ENCODE assay signal across 35 cellular contexts in the genomic region with DNA sequence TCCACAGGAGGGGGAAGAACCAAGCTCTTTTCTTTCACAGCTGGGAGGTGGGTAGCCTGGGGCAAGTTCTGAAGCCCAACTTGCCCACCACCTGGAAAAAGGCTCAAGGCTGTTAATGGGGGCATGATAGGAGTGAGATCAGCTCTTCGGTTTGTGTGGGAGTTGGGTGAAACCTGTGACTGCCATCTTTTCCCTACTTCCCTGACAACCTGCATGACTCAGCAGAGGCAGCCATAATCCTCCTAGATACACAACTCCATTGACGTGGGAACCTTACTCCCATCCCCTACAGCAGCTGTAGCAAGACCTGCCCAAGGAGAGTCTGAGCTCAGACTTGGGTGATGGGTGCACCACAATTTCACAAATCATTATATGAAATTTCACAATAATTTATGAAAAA. TPM values are rescaled to one million over a fixed set of nuclear protein-coding genes. Genes with fewer than 3 reads are reported as not detected.
"Had no signal": no experiment of that assay in that cellular context is flagged by ENCODE, and none has a peak within 500 bp of the region (broad histone marks: within the 10 kb centered on the region; RNA-seq: fewer than 3 reads in every experiment).

No MANE protein-coding gene starts in this region.

- H3K9me3 Mint-ChIP-seq: activated B cell treated with CpG ODN at 0.5 μM for 24 hours; activated CD8-positive, alpha-beta T cell treated with anti-CD3 and anti-CD28 coated beads for 36 hours; activated naive CD4-positive, alpha-beta T cell treated with anti-CD3 and anti-CD28 coated beads for 36 hours; activated naive CD4-positive, alpha-beta T cell treated with anti-CD3 and anti-CD28 coated beads, Interleukin-2, amount 50 U/mL, for 24 hours; activated naive CD8-positive, alpha-beta T cell treated with anti-CD3 and anti-CD28 coated beads for 36 hours; activated naive CD8-positive, alpha-beta T cell treated with anti-CD3 and anti-CD28 coated beads, Interleukin-2, amount 50 U/mL, for 24 hours; activated T-cell treated with anti-CD3 and anti-CD28 coated beads, Interleukin-2, amount 50 U/mL, for 4 hours; activated T-helper 17 cell treated with anti-CD3 and anti-CD28 coated beads, Interleukin-2, amount 50 U/mL, for 72 hours; T-helper 2 cell treated with Interferon-gamma antibody and Interleukin-4, amounts not matched to agents 5 μg/mL and 100 μg/mL, for 36 hours had no signal

- H3K9me3 ChIP-seq: adrenal gland, body of pancreas, esophagus muscularis mucosa, gastrocnemius medialis had no signal

- DNase-seq: activated B cell treated with CpG ODN at 0.5 μM for 24 hours; activated CD4-positive, alpha-beta T cell treated with anti-CD3 and anti-CD28 coated beads for 48 hours; activated CD4-positive, alpha-beta T cell treated with anti-CD3 and anti-CD28 coated beads, Interleukin-2, amount 50 U/mL, for 1 hour; activated CD4-positive, alpha-beta T cell treated with anti-CD3 and anti-CD28 coated beads, Interleukin-2, amount 50 U/mL, for 48 hours; activated CD8-positive, alpha-beta memory T cell treated with anti-CD3 and anti-CD28 coated beads for 24 hours; activated CD8-positive, alpha-beta T cell treated with anti-CD3 and anti-CD28 coated beads for 36 hours; activated effector memory CD4-positive, alpha-beta T cell treated with Interleukin-2 at 50 U/mL for 16 hours; activated gamma-delta T cell treated with Interleukin-2 at 50 U/mL for 16 hours; activated naive CD4-positive, alpha-beta T cell treated with anti-CD3 and anti-CD28 coated beads for 36 hours; activated naive CD8-positive, alpha-beta T cell treated with anti-CD3 and anti-CD28 coated beads for 36 hours; activated naive CD8-positive, alpha-beta T cell treated with anti-CD3 and anti-CD28 coated beads, Interleukin-2, amount 50 U/mL, for 24 hours; activated T-cell treated with anti-CD3 and anti-CD28 coated beads, Interleukin-2, amount 50 U/mL, for 4 hours; adrenal gland; amygdala; aorta; body of pancreas; caudate nucleus; cortex of kidney; effector CD8-positive, alpha-beta T cell; gastrocnemius medialis; glutamatergic neuron; heart left ventricle; T-helper 1 cell; T-helper 17 cell; T1000; WERI-Rb-1 had no signal

- H3K27ac ChIP-seq: adrenal gland, body of pancreas, esophagus muscularis mucosa, foreskin keratinocyte, gastrocnemius medialis, heart left ventricle, WERI-Rb-1 had no signal

- H3K4me1 Mint-ChIP-seq: activated B cell treated with CpG ODN at 0.5 μM for 24 hours; activated naive CD4-positive, alpha-beta T cell treated with anti-CD3 and anti-CD28 coated beads, Interleukin-2, amount 50 U/mL, for 24 hours; activated naive CD8-positive, alpha-beta T cell treated with anti-CD3 and anti-CD28 coated beads for 36 hours; activated naive CD8-positive, alpha-beta T cell treated with anti-CD3 and anti-CD28 coated beads, Interleukin-2, amount 50 U/mL, for 24 hours; activated T-helper 17 cell treated with anti-CD3 and anti-CD28 coated beads, Interleukin-2, amount 50 U/mL, for 72 hours; T-helper 17 cell had no signal

- H3K4me3 Mint-ChIP-seq: activated B cell treated with CpG ODN at 0.5 μM for 24 hours; activated CD8-positive, alpha-beta T cell treated with anti-CD3 and anti-CD28 coated beads for 36 hours; activated naive CD4-positive, alpha-beta T cell treated with anti-CD3 and anti-CD28 coated beads for 36 hours; activated naive CD4-positive, alpha-beta T cell treated with anti-CD3 and anti-CD28 coated beads, Interleukin-2, amount 50 U/mL, for 24 hours; activated naive CD8-positive, alpha-beta T cell treated with anti-CD3 and anti-CD28 coated beads for 36 hours; activated naive CD8-positive, alpha-beta T cell treated with anti-CD3 and anti-CD28 coated beads, Interleukin-2, amount 50 U/mL, for 24 hours; activated T-cell treated with anti-CD3 and anti-CD28 coated beads, Interleukin-2, amount 50 U/mL, for 4 hours; activated T-helper 17 cell treated with anti-CD3 and anti-CD28 coated beads, Interleukin-2, amount 50 U/mL, for 72 hours; T-helper 17 cell; T-helper 2 cell treated with Interferon-gamma antibody and Interleukin-4, amounts not matched to agents 5 μg/mL and 100 μg/mL, for 36 hours had no signal

- H3K27me3 ChIP-seq: adrenal gland, body of pancreas, esophagus muscularis mucosa, foreskin keratinocyte, gastrocnemius medialis, heart left ventricle had no signal

- ATAC-seq: activated CD4-positive, CD25-positive, alpha-beta regulatory T cell treated with anti-CD3 and anti-CD28 coated beads, Interleukin-2, amount 50 U/mL, for 24 hours; activated CD8-positive, alpha-beta T cell treated with anti-CD3 and anti-CD28 coated beads for 36 hours; activated naive CD8-positive, alpha-beta T cell treated with anti-CD3 and anti-CD28 coated beads, Interleukin-2, amount 50 U/mL, for 24 hours; activated T-cell treated with anti-CD3 and anti-CD28 coated beads, Interleukin-2, amount 50 U/mL, for 4 hours; activated T-helper 17 cell treated with anti-CD3 and anti-CD28 coated beads, Interleukin-2, amount 50 U/mL, for 72 hours; body of pancreas; foreskin keratinocyte; gastrocnemius medialis; heart left ventricle; T-helper 17 cell had no signal

- H3K4me1 ChIP-seq: adrenal gland, body of pancreas, esophagus muscularis mucosa, foreskin keratinocyte, gastrocnemius medialis, heart left ventricle had no signal

- H3K36me3 ChIP-seq: adrenal gland, esophagus muscularis mucosa, gastrocnemius medialis, heart left ventricle, WERI-Rb-1 had no signal

- H3K36me3 Mint-ChIP-seq: activated naive CD4-positive, alpha-beta T cell treated with anti-CD3 and anti-CD28 coated beads, Interleukin-2, amount 50 U/mL, for 24 hours; activated naive CD8-positive, alpha-beta T cell treated with anti-CD3 and anti-CD28 coated beads for 36 hours had no signal

- H3K4me3 ChIP-seq: adrenal gland, body of pancreas, esophagus muscularis mucosa, gastrocnemius medialis, heart left ventricle had no signal

- H3K27ac Mint-ChIP-seq: activated B cell treated with CpG ODN at 0.5 μM for 24 hours; activated CD8-positive, alpha-beta T cell treated with anti-CD3 and anti-CD28 coated beads for 36 hours; activated naive CD4-positive, alpha-beta T cell treated with anti-CD3 and anti-CD28 coated beads for 36 hours; activated naive CD4-positive, alpha-beta T cell treated with anti-CD3 and anti-CD28 coated beads, Interleukin-2, amount 50 U/mL, for 24 hours; activated naive CD8-positive, alpha-beta T cell treated with anti-CD3 and anti-CD28 coated beads for 36 hours; activated naive CD8-positive, alpha-beta T cell treated with anti-CD3 and anti-CD28 coated beads, Interleukin-2, amount 50 U/mL, for 24 hours; activated T-helper 17 cell treated with anti-CD3 and anti-CD28 coated beads, Interleukin-2, amount 50 U/mL, for 72 hours; T-helper 17 cell; T-helper 2 cell treated with Interferon-gamma antibody and Interleukin-4, amounts not matched to agents 5 μg/mL and 100 μg/mL, for 36 hours had no signal

RNA-seq across cellular contexts. Expression of a gene that starts 13.3 kb away (rescaled TPM):
- total RNA-seq: activated B cell treated with CpG ODN at 0.5 μM for 24 hours; activated CD8-positive, alpha-beta T cell treated with anti-CD3 and anti-CD28 coated beads for 36 hours; activated naive CD4-positive, alpha-beta T cell treated with anti-CD3 and anti-CD28 coated beads for 36 hours; activated naive CD8-positive, alpha-beta T cell treated with anti-CD3 and anti-CD28 coated beads for 36 hours; activated T-cell treated with anti-CD3 and anti-CD28 coated beads, Interleukin-2, amount 50 U/mL, for 4 hours; activated T-helper 17 cell treated with anti-CD3 and anti-CD28 coated beads, Interleukin-2, amount 50 U/mL, for 72 hours; adrenal gland; aorta; body of pancreas; chondrocyte; dermis microvascular lymphatic vessel endothelial cell; epithelial cell of proximal tubule; esophagus muscularis mucosa; foreskin keratinocyte; gastrocnemius medialis; heart left ventricle; T-helper 17 cell had no signal
- polyA plus RNA-seq: adrenal gland, aorta, foreskin keratinocyte, heart left ventricle had no signal

RNA-seq across cellular contexts. Expression of a gene that starts 36.5 kb away (rescaled TPM):
- total RNA-seq: activated B cell treated with CpG ODN at 0.5 μM for 24 hours; activated CD8-positive, alpha-beta T cell treated with anti-CD3 and anti-CD28 coated beads for 36 hours; activated naive CD4-positive, alpha-beta T cell treated with anti-CD3 and anti-CD28 coated beads for 36 hours; activated naive CD8-positive, alpha-beta T cell treated with anti-CD3 and anti-CD28 coated beads for 36 hours; activated T-cell treated with anti-CD3 and anti-CD28 coated beads, Interleukin-2, amount 50 U/mL, for 4 hours; activated T-helper 17 cell treated with anti-CD3 and anti-CD28 coated beads, Interleukin-2, amount 50 U/mL, for 72 hours; adrenal gland; aorta; body of pancreas; chondrocyte; dermis microvascular lymphatic vessel endothelial cell; epithelial cell of proximal tubule; esophagus muscularis mucosa; foreskin keratinocyte; gastrocnemius medialis; heart left ventricle; T-helper 17 cell had no signal
- polyA plus RNA-seq: adrenal gland, aorta, foreskin keratinocyte, heart left ventricle had no signal

RNA-seq across cellular contexts. Expression of a gene that starts 39.9 kb away (rescaled TPM):
- total RNA-seq: activated B cell treated with CpG ODN at 0.5 μM for 24 hours; activated CD8-positive, alpha-beta T cell treated with anti-CD3 and anti-CD28 coated beads for 36 hours; activated naive CD4-positive, alpha-beta T cell treated with anti-CD3 and anti-CD28 coated beads for 36 hours; activated naive CD8-positive, alpha-beta T cell treated with anti-CD3 and anti-CD28 coated beads for 36 hours; activated T-cell treated with anti-CD3 and anti-CD28 coated beads, Interleukin-2, amount 50 U/mL, for 4 hours; activated T-helper 17 cell treated with anti-CD3 and anti-CD28 coated beads, Interleukin-2, amount 50 U/mL, for 72 hours; adrenal gland; aorta; body of pancreas; chondrocyte; dermis microvascular lymphatic vessel endothelial cell; epithelial cell of proximal tubule; esophagus muscularis mucosa; foreskin keratinocyte; gastrocnemius medialis; heart left ventricle; T-helper 17 cell had no signal
- polyA plus RNA-seq: adrenal gland, aorta, foreskin keratinocyte, heart left ventricle had no signal

RNA-seq across cellular contexts. Expression of a gene that starts 52.7 kb away (rescaled TPM):
- total RNA-seq: activated B cell treated with CpG ODN at 0.5 μM for 24 hours; activated CD8-positive, alpha-beta T cell treated with anti-CD3 and anti-CD28 coated beads for 36 hours; activated naive CD4-positive, alpha-beta T cell treated with anti-CD3 and anti-CD28 coated beads for 36 hours; activated naive CD8-positive, alpha-beta T cell treated with anti-CD3 and anti-CD28 coated beads for 36 hours; activated T-cell treated with anti-CD3 and anti-CD28 coated beads, Interleukin-2, amount 50 U/mL, for 4 hours; activated T-helper 17 cell treated with anti-CD3 and anti-CD28 coated beads, Interleukin-2, amount 50 U/mL, for 72 hours; adrenal gland; aorta; body of pancreas; chondrocyte; dermis microvascular lymphatic vessel endothelial cell; epithelial cell of proximal tubule; esophagus muscularis mucosa; foreskin keratinocyte; gastrocnemius medialis had no signal
- polyA plus RNA-seq: adrenal gland, aorta, foreskin keratinocyte had no signal
